In the genomic region with DNA sequence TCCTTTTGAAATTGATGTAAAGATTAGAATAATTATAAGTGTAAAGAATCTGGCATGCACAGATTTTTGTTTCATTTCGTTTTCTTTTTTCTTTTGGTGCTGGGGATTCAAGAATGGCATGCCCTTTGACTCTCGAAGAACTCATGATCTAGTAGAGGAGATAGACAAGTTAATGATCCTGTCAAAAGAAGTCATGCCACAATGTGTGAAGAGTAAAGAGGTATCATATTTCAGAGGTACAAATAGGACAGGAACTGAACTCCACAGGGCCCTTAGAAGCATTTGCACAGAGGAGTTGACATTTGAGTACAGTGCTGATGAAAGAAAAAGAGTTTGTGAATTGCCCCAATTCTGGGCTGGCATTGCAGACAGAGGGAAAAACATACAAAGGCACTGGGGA, we compare ENCODE assay signal across 21 cellular contexts.
DNase-seq lines count a peak whose midpoint lies in the region; ATAC-seq and TF ChIP-seq lines count a peak whose summit lies in the region.
"Had no signal": no experiment of that assay in that cellular context is flagged by ENCODE, and none has a peak within 500 bp of the region (broad histone marks: within the 10 kb centered on the region; RNA-seq: fewer than 3 reads in every experiment).

No MANE protein-coding gene starts in this region.

- no peak overlapping the region for H3K4me3 ChIP-seq in aorta (ENCODE audit: low read length in 2 of 2)
- no peak overlapping the region for H3K4me3 ChIP-seq in OCI-LY7 (ENCODE audit: low read depth, low read length, poor library complexity, severe bottlenecking)

- H3K4me1 Mint-ChIP-seq in CD14-positive monocyte, result no peaks in the 10 kb centered on the region
- H3K4me1 Mint-ChIP-seq in activated T-helper 1 cell treated with anti-CD3 and anti-CD28 coated beads, Interleukin-12 subunit alpha, Interleukin-12 subunit beta, Interleukin-2, Interleukin-4 antibody, amounts not matched to agents 30 ng/mL and 10 ng/mL and 1 ng/mL, durations not matched to agents 14 hours and 24 hours and 36 hours (ENCODE audit: low read depth), result no peaks in the 10 kb centered on the region

- intact Hi-C loops in CD14-positive monocyte (cut with micrococcal nuclease) (no loop called here), aorta (cut with DNase I) (no loop called here), OCI-LY7 (cut with micrococcal nuclease; ENCODE audit: unreplicated experiment) (no loop called here)
- intact Hi-C loops in activated T-helper 1 cell treated with anti-CD3 and anti-CD28 coated beads, Interleukin-12 subunit alpha, Interleukin-12 subunit beta, Interleukin-2, Interleukin-4 antibody, amounts not matched to agents 30 ng/mL and 10 ng/mL and 1 ng/mL, durations not matched to agents 14 hours and 24 hours and 36 hours (cut with micrococcal nuclease), result no loop called here

- H3K4me1 ChIP-seq in aorta (ENCODE audit: control insufficient read depth in 1 of 2, insufficient read depth in 2 of 2, low read length in 2 of 2) (no peaks in the 10 kb centered on the region), OCI-LY7 (ENCODE audit: insufficient read depth, low read length, poor library complexity, severe bottlenecking) (no peaks in the 10 kb centered on the region)
- H3K4me1 ChIP-seq: BE2C had no signal

- H3K27me3 ChIP-seq in aorta (ENCODE audit: control insufficient read depth in 1 of 2, insufficient read depth in 2 of 2, low read length in 1 of 2), result no peaks in the 10 kb centered on the region
- H3K27me3 ChIP-seq: BE2C had no signal

- no peak overlapping the region for H3K27ac Mint-ChIP-seq in CD14-positive monocyte
- no peak overlapping the region for H3K27ac Mint-ChIP-seq in activated T-helper 1 cell treated with anti-CD3 and anti-CD28 coated beads, Interleukin-12 subunit alpha, Interleukin-12 subunit beta, Interleukin-2, Interleukin-4 antibody, amounts not matched to agents 30 ng/mL and 10 ng/mL and 1 ng/mL, durations not matched to agents 14 hours and 24 hours and 36 hours
- H3K27ac Mint-ChIP-seq: CD4-positive, alpha-beta T cell; HFFc6 had no signal

- 64 to 75% methylated on average over 2 of the region's 2 CpGs for WGBS in aorta, 2 donors

- DNase-seq in DMS53 (lab: John Stamatoyannopoulos, UW) (peak; percentile 60), NCI-H146 treated with DMSO at 0.1 percent for 48 hours (lab: John Stamatoyannopoulos, UW; ENCODE audit: unreplicated experiment) (peak; percentile 53), NCI-H345 treated with DMSO at 0.1 percent for 48 hours (lab: John Stamatoyannopoulos, UW; ENCODE audit: unreplicated experiment) (peak; percentile 31), left kidney (ENCODE audit: low read depth, low spot score) (peak; percentile 70), CD14-positive monocyte (ENCODE audit: low spot score) (no peak), aorta (no peak), OCI-LY7 (ENCODE audit: low spot score) (no peak)
- no peak for DNase-seq in activated T-helper 1 cell treated with anti-CD3 and anti-CD28 coated beads, Interleukin-12 subunit alpha, Interleukin-12 subunit beta, Interleukin-2, Interleukin-4 antibody, amounts not matched to agents 30 ng/mL and 10 ng/mL and 1 ng/mL, durations not matched to agents 14 hours and 24 hours and 36 hours (ENCODE audit: low spot score)
- DNase-seq: ACHN; BE2C; C1 segment of cervical spinal cord; Caco-2; CD4-positive, alpha-beta T cell; DMS79 treated with DMSO at 0.1 percent for 48 hours; GF-D8; GOT3; H7; HFFc6; IMR-90 had no signal

- H3K4me2 ChIP-seq in OCI-LY7 (ENCODE audit: low read length), result no peak overlapping the region

- no peaks in the 10 kb centered on the region for H4K20me1 ChIP-seq in OCI-LY7 (ENCODE audit: insufficient read depth, low read length)

- no peak overlapping the region for H3K4me3 Mint-ChIP-seq in CD14-positive monocyte
- no peak overlapping the region for H3K4me3 Mint-ChIP-seq in activated T-helper 1 cell treated with anti-CD3 and anti-CD28 coated beads, Interleukin-12 subunit alpha, Interleukin-12 subunit beta, Interleukin-2, Interleukin-4 antibody, amounts not matched to agents 30 ng/mL and 10 ng/mL and 1 ng/mL, durations not matched to agents 14 hours and 24 hours and 36 hours
- H3K4me3 Mint-ChIP-seq: CD4-positive, alpha-beta T cell; HFFc6 had no signal

- TF ChIP-seq CTCF in CD14-positive monocyte (IDR thresholded peaks at IDR 0.05) (no peak), OCI-LY7 (conservative IDR thresholded peaks at IDR 0.05; ENCODE audit: low read length) (no peak)

- ATAC-seq in aorta (ENCODE audit: low FRiP score), result no peak
- ATAC-seq: HCT116 had no signal

- POLR2A ChIA-PET in OCI-LY7 (lab: Charles Lee), result interaction anchor here (0.6 kb wide), 1 partner anchor 11 kb away, joined by 4 read pairs; no protein-coding TSS in a partner anchor

- H2AFZ ChIP-seq in OCI-LY7 (ENCODE audit: low read length), result no peak overlapping the region

- no peaks in the 10 kb centered on the region for H3K9me2 ChIP-seq in OCI-LY7 (ENCODE audit: insufficient read depth, low read length)

- no peaks in the 10 kb centered on the region for H3K36me3 Mint-ChIP-seq in CD14-positive monocyte
- no peaks in the 10 kb centered on the region for H3K36me3 Mint-ChIP-seq in activated T-helper 1 cell treated with anti-CD3 and anti-CD28 coated beads, Interleukin-12 subunit alpha, Interleukin-12 subunit beta, Interleukin-2, Interleukin-4 antibody, amounts not matched to agents 30 ng/mL and 10 ng/mL and 1 ng/mL, durations not matched to agents 14 hours and 24 hours and 36 hours (ENCODE audit: low read depth)

- no peaks in the 10 kb centered on the region for H3K79me2 ChIP-seq in OCI-LY7 (ENCODE audit: insufficient read depth, low read depth, low read length)

- H3K36me3 ChIP-seq in aorta (ENCODE audit: control insufficient read depth in 1 of 2, insufficient read depth in 2 of 2, low read length in 1 of 2), result no peaks in the 10 kb centered on the region
- no peaks in the 10 kb centered on the region for H3K36me3 ChIP-seq in OCI-LY7 (ENCODE audit: insufficient read depth, low read length)
- H3K36me3 ChIP-seq: BE2C had no signal

- no peaks in the 10 kb centered on the region for H3K27me3 Mint-ChIP-seq in CD14-positive monocyte (ENCODE audit: low read depth in 3 of 3)
- no peaks in the 10 kb centered on the region for H3K27me3 Mint-ChIP-seq in activated T-helper 1 cell treated with anti-CD3 and anti-CD28 coated beads, Interleukin-12 subunit alpha, Interleukin-12 subunit beta, Interleukin-2, Interleukin-4 antibody, amounts not matched to agents 30 ng/mL and 10 ng/mL and 1 ng/mL, durations not matched to agents 14 hours and 24 hours and 36 hours (ENCODE audit: insufficient read depth)
- H3K27me3 Mint-ChIP-seq: CD4-positive, alpha-beta T cell had no signal

- BruUV-seq in OCI-LY7 (replicated peaks; lab: Mats Ljungman, UMichigan), result no TSS peak

- H3K27ac ChIP-seq in aorta (ENCODE audit: low read depth in 1 of 2, low read length in 2 of 2), result no peak overlapping the region
- no peak overlapping the region for H3K27ac ChIP-seq in OCI-LY7 (ENCODE audit: low read depth, low read length, poor library complexity, severe bottlenecking)
- H3K27ac ChIP-seq: HL-60 had no signal

- CTCF ChIA-PET in OCI-LY7 (lab: Charles Lee; ENCODE audit: unreplicated experiment), result no interaction called here

- H3K9me3 Mint-ChIP-seq in CD14-positive monocyte, result peaks cover 0 to 10% (median 7%) of the 10 kb centered on the region in 7 donors
- peaks cover 9% of the 10 kb centered on the region for H3K9me3 Mint-ChIP-seq in activated T-helper 1 cell treated with anti-CD3 and anti-CD28 coated beads, Interleukin-12 subunit alpha, Interleukin-12 subunit beta, Interleukin-2, Interleukin-4 antibody, amounts not matched to agents 30 ng/mL and 10 ng/mL and 1 ng/mL, durations not matched to agents 14 hours and 24 hours and 36 hours

- H3K9me3 ChIP-seq in aorta (ENCODE audit: control insufficient read depth, low read length) (peaks cover 5% of the 10 kb centered on the region), OCI-LY7 (ENCODE audit: low read length) (no peaks in the 10 kb centered on the region)
- H3K9me3 ChIP-seq: BE2C had no signal

Comparison
In these comparisons a context has a peak if more than half of its experiments do, and no peak if none do; other contexts are left out.
1. DNase-seq: peak in DMS53 (single experiment), NCI-H146 treated with DMSO at 0.1 percent for 48 hours (single experiment), NCI-H345 treated with DMSO at 0.1 percent for 48 hours (single experiment) and left kidney (single experiment); none in CD14-positive monocyte (single experiment), aorta (0 of 2), OCI-LY7 (single experiment) and activated T-helper 1 cell treated with anti-CD3 and anti-CD28 coated beads, Interleukin-12 subunit alpha, Interleukin-12 subunit beta, Interleukin-2, Interleukin-4 antibody, amounts not matched to agents 30 ng/mL and 10 ng/mL and 1 ng/mL, durations not matched to agents 14 hours and 24 hours and 36 hours (single experiment).